ENCODE assay signal across 29 cellular contexts in the genomic region with DNA sequence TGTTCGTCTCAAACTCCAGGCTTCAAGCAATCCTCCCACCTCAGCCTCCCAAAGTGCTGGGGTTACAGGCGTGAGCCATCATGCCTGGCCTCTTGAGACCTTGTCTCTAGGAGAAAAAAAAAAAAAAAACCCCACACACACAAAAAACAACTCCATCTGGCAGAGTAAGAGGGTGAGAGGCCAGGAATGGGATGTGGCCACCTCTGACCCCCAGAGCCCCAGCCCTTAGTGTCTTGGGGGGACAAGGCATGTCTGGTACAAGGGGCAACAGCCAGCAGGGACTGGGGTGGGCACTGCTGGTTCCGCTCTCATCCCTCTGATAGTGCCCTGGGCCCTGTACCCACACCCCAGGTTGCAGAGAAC.
"Had no signal": no experiment of that assay in that cellular context is flagged by ENCODE, and none has a peak within 500 bp of the region (broad histone marks: within the 10 kb centered on the region; RNA-seq: fewer than 3 reads in every experiment).

No MANE protein-coding gene starts in this region.

- H3K4me3 ChIP-seq: coronary artery, dorsolateral prefrontal cortex, esophagus squamous epithelium, gastroesophageal sphincter had no signal

- H3K27me3 ChIP-seq: brain microvascular endothelial cell, dorsolateral prefrontal cortex, esophagus squamous epithelium, gastroesophageal sphincter had no signal

- DNase-seq: activated CD4-positive, alpha-beta T cell treated with anti-CD3 and anti-CD28 coated beads for 48 hours; activated CD4-positive, alpha-beta T cell treated with anti-CD3 and anti-CD28 coated beads, Interleukin-2, amount 50 U/mL, for 1 hour; activated CD4-positive, alpha-beta T cell treated with anti-CD3 and anti-CD28 coated beads, Interleukin-2, amount 50 U/mL, for 48 hours; activated CD8-positive, alpha-beta memory T cell treated with anti-CD3 and anti-CD28 coated beads for 24 hours; activated CD8-positive, alpha-beta T cell treated with anti-CD3 and anti-CD28 coated beads for 36 hours; activated effector memory CD4-positive, alpha-beta T cell treated with Interleukin-2 at 50 U/mL for 16 hours; activated gamma-delta T cell treated with Interleukin-2 at 50 U/mL for 16 hours; activated naive CD4-positive, alpha-beta T cell treated with anti-CD3 and anti-CD28 coated beads, Interleukin-2, amount 50 U/mL, for 16 hours; activated naive CD4-positive, alpha-beta T cell treated with Interleukin-2 at 50 U/mL for 16 hours; activated T-cell treated with anti-CD3 and anti-CD28 coated beads, Interleukin-2, amount 50 U/mL, for 4 hours; amniotic stem cell; anterior cingulate cortex; brain microvascular endothelial cell; dorsolateral prefrontal cortex; effector memory CD8-positive, alpha-beta T cell; esophagus squamous epithelium; foreskin melanocyte; head of caudate nucleus; T-helper 2 cell had no signal

- H3K36me3 ChIP-seq: brain microvascular endothelial cell, esophagus squamous epithelium had no signal

- H3K27ac ChIP-seq: brain microvascular endothelial cell, coronary artery, dorsolateral prefrontal cortex, epithelial cell of prostate, esophagus squamous epithelium, gastroesophageal sphincter, VCaP had no signal

- FAIRE-seq: astrocyte, bronchial epithelial cell, TTC549 had no signal

- ATAC-seq: activated CD4-positive, CD25-positive, alpha-beta regulatory T cell treated with anti-CD3 and anti-CD28 coated beads, Interleukin-2, amount 50 U/mL, for 24 hours; activated CD8-positive, alpha-beta T cell treated with anti-CD3 and anti-CD28 coated beads for 36 hours; activated T-cell treated with anti-CD3 and anti-CD28 coated beads, Interleukin-2, amount 50 U/mL, for 4 hours; activated T-helper 17 cell treated with anti-CD3 and anti-CD28 coated beads, Interleukin-2, amount 50 U/mL, for 72 hours; effector memory CD8-positive, alpha-beta T cell; gastroesophageal sphincter; WTC11 had no signal
